ENCODE assay signal across 38 cellular contexts in the genomic region with DNA sequence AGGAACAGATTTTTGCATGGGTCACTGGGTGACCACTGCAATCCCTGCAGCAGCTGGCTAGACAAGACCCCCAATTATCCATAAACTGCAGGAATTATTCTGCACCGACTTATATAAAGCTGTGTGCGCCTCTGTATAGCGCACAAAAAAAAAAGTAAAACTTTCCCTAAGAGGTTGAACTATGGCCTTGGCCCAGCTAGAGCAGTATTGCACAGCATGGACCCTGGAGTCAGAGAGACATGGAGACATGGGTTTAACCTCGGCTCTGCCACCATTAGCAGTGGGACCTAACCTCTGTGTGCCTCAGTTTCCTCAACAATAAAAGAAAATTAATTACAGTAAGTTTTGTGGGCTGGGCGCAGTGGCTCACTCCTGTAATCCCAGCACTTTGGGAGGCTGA. TPM values are rescaled to one million over a fixed set of nuclear protein-coding genes. Genes with fewer than 3 reads are reported as not detected.
"Had no signal": no experiment of that assay in that cellular context is flagged by ENCODE, and none has a peak within 500 bp of the region (broad histone marks: within the 10 kb centered on the region; RNA-seq: fewer than 3 reads in every experiment).

No MANE protein-coding gene starts in this region.

- H3K36me3 ChIP-seq: MG63 had no signal

- H3K27me3 ChIP-seq: MG63 had no signal

- DNase-seq: Karpas-422, Kasumi-1, MG63, MM.1S, MV-4-11, NCI-H1048, NCI-H1092, NCI-H1092 treated with DMSO at 0.1 percent for 48 hours, NCI-H1105, NCI-H1105 treated with DMSO at 0.1 percent for 48 hours, NCI-H1417, NCI-H1417 treated with DMSO at 0.1 percent for 48 hours, NCI-H1436, NCI-H1436 treated with DMSO at 0.1 percent for 48 hours, NCI-H146, NCI-H1694, NCI-H1694 treated with DMSO at 0.1 percent for 48 hours, NCI-H187, NCI-H187 treated with DMSO at 0.1 percent for 48 hours, NCI-H1930, NCI-H2029, NCI-H2029 treated with DMSO at 0.1 percent for 48 hours, NCI-H2081, NCI-H2081 treated with DMSO at 0.1 percent for 48 hours, NCI-H2107, NCI-H2171, NCI-H2171 treated with DMSO at 0.1 percent for 48 hours, NCI-H2227 treated with DMSO at 0.1 percent for 48 hours, NCI-H226, NCI-H345, NCI-H446, NCI-H446 treated with DMSO at 0.1 percent for 48 hours, NCI-H510A, NCI-H510A treated with DMSO at 0.1 percent for 48 hours had no signal

- H3K4me3 ChIP-seq: MG63 had no signal

- H3K9me3 ChIP-seq: MG63 had no signal

RNA-seq across cellular contexts. Expression of a gene that starts 50.9 kb away (rescaled TPM):
- total RNA-seq: LHCN-M2, M059J, MCF 10A, NCI-H460 had no signal
